In genomic region chr17:13594310-13594709, GRCh38 we compare ENCODE assay signal across 18 cellular contexts. TPM values are rescaled to one million over a fixed set of nuclear protein-coding genes. Genes with fewer than 3 reads are reported as not detected.
DNase-seq lines count a peak whose midpoint lies in the region; ATAC-seq and TF ChIP-seq lines count a peak whose summit lies in the region.
"Had no signal": no experiment of that assay in that cellular context is flagged by ENCODE, and none has a peak within 500 bp of the region (broad histone marks: within the 10 kb centered on the region; RNA-seq: fewer than 3 reads in every experiment).

No MANE protein-coding gene starts in this region.

- H3K4me1 Mint-ChIP-seq in type B pancreatic cell (ENCODE audit: unreplicated experiment), result peaks cover 48% of the 10 kb centered on the region

- TF ChIP-seq CTCF in type B pancreatic cell (conservative IDR thresholded peaks at IDR 0.05) (no peak), gastroesophageal sphincter (IDR thresholded peaks at IDR 0.05) (no peak)

- TF ChIP-seq EP300 in gastroesophageal sphincter (IDR thresholded peaks at IDR 0.05), result no peak

- peak overlapping the region; percentile 59 for H3K4me3 Mint-ChIP-seq in type B pancreatic cell
- H3K4me3 Mint-ChIP-seq: activated CD4-positive, alpha-beta memory T cell treated with anti-CD3 and anti-CD28 coated beads, Interleukin-2, amount 10 ng/mL, durations not matched to agents 7 days and 5 days; activated naive CD4-positive, alpha-beta T cell treated with anti-CD3 and anti-CD28 coated beads, Interleukin-2, amount 10 ng/mL, durations not matched to agents 7 days and 5 days; naive thymus-derived CD4-positive, alpha-beta T cell; stimulated activated naive CD8-positive, alpha-beta T cell treated with anti-CD3 and anti-CD28 coated beads, Interleukin-15, amount 100 ng/mL, for 72 hours had no signal

- H3K4me3 ChIP-seq in gastroesophageal sphincter, result no peak overlapping the region

- H3K27me3 ChIP-seq in gastroesophageal sphincter, result peaks cover 21% of the 10 kb centered on the region

- no peak overlapping the region for H3K27ac Mint-ChIP-seq in type B pancreatic cell
- H3K27ac Mint-ChIP-seq: activated CD4-positive, alpha-beta memory T cell treated with anti-CD3 and anti-CD28 coated beads, Interleukin-2, amount 10 ng/mL, durations not matched to agents 7 days and 5 days; activated naive CD4-positive, alpha-beta T cell treated with anti-CD3 and anti-CD28 coated beads, Interleukin-2, amount 10 ng/mL, durations not matched to agents 7 days and 5 days; stimulated activated naive CD8-positive, alpha-beta T cell treated with anti-CD3 and anti-CD28 coated beads, Interleukin-15, amount 100 ng/mL, for 72 hours had no signal

- no peaks in the 10 kb centered on the region for H3K36me3 ChIP-seq in gastroesophageal sphincter

- TF ChIP-seq POLR2A in gastroesophageal sphincter (IDR thresholded peaks at IDR 0.05), result no peak

- H3K36me3 Mint-ChIP-seq in type B pancreatic cell, result peaks cover 4% of the 10 kb centered on the region
- H3K36me3 Mint-ChIP-seq: activated naive CD4-positive, alpha-beta T cell treated with anti-CD3 and anti-CD28 coated beads, Interleukin-2, amount 10 ng/mL, durations not matched to agents 7 days and 5 days; naive thymus-derived CD4-positive, alpha-beta T cell; WTC11 had no signal

- H3K27me3 Mint-ChIP-seq in type B pancreatic cell, result peaks cover 37% of the 10 kb centered on the region

- no peak for ATAC-seq in gastroesophageal sphincter

- H3K9me3 Mint-ChIP-seq in type B pancreatic cell, result no peaks in the 10 kb centered on the region
- H3K9me3 Mint-ChIP-seq: activated CD4-positive, alpha-beta memory T cell treated with anti-CD3 and anti-CD28 coated beads, Interleukin-2, amount 10 ng/mL, durations not matched to agents 7 days and 5 days; activated naive CD4-positive, alpha-beta T cell treated with anti-CD3 and anti-CD28 coated beads, Interleukin-2, amount 10 ng/mL, durations not matched to agents 7 days and 5 days; naive thymus-derived CD4-positive, alpha-beta T cell; stimulated activated naive CD8-positive, alpha-beta T cell treated with anti-CD3 and anti-CD28 coated beads, Interleukin-15, amount 100 ng/mL, for 72 hours; WTC11 had no signal

- WGBS in gastroesophageal sphincter (ENCODE audit: low coverage in 1 of 2), 2 donors, result no CpG with 5 or more reads among the region's 5 CpGs

- no peaks in the 10 kb centered on the region for H3K9me3 ChIP-seq in gastroesophageal sphincter

- H3K27ac ChIP-seq in gastroesophageal sphincter, result peak overlapping the region in 1 of 4 donors; percentile 30
- H3K27ac ChIP-seq: 22Rv1, C4-2B, foreskin keratinocyte had no signal

- DNase-seq in NOMO-1 treated with DMSO at 0.1 percent for 48 hours (lab: John Stamatoyannopoulos, UW; ENCODE audit: unreplicated experiment), result peak; percentile 7
- DNase-seq in NOMO-1 treated with dmso at 0.1 percent for 144 hours (lab: John Stamatoyannopoulos, UW; ENCODE audit: unreplicated experiment), result no peak
- peak; percentile 35 for DNase-seq in RPMI7951 (ENCODE audit: low read depth)
- peak; percentile 82 for DNase-seq in fibroblast of peridontal ligament (ENCODE audit: extremely low read depth)
- DNase-seq in type B pancreatic cell (ENCODE audit: extremely low spot score, unreplicated experiment), result no peak
- DNase-seq in stimulated activated naive CD4-positive, alpha-beta T cell (lab: John Stamatoyannopoulos, UW), result no peak
- DNase-seq in NCI-H510A (lab: John Stamatoyannopoulos, UW), result no peak
- DNase-seq: DMS153, SIG-M5 had no signal

- peaks cover 0 to 10% (median 0%) of the 10 kb centered on the region in 3 donors for H3K4me1 ChIP-seq in gastroesophageal sphincter
- H3K4me1 ChIP-seq: foreskin keratinocyte had no signal

RNA-seq across cellular contexts. Expression of gene HS3ST3A1, which starts 7.4 kb away (rescaled TPM):
- 14.7 and 14.9 TPM in 2 replicates for total RNA-seq in RPMI7951 (2014; rRNA removed; shearing (Covaris generic))
- total RNA-seq in type B pancreatic cell (ENCODE audit: low replicate concordance) (1.9 and 7.6 TPM in 2 replicates), gastroesophageal sphincter (10 to 100 TPM in 2 of 4 donors, 1 to 10 TPM in 2; 5.9 to 10.9 (median 8.9) TPM)

Comparison
In these comparisons a context has a peak if more than half of its experiments do, and no peak if none do; other contexts are left out.
1. DNase-seq: peak in NOMO-1 treated with DMSO at 0.1 percent for 48 hours (single experiment), RPMI7951 (single experiment) and fibroblast of peridontal ligament (single experiment); none in NOMO-1 treated with dmso at 0.1 percent for 144 hours (single experiment), type B pancreatic cell (single experiment), stimulated activated naive CD4-positive, alpha-beta T cell (0 of 6) and NCI-H510A (single experiment).